ENCODE assay signal across 37 cellular contexts in the genomic region with DNA sequence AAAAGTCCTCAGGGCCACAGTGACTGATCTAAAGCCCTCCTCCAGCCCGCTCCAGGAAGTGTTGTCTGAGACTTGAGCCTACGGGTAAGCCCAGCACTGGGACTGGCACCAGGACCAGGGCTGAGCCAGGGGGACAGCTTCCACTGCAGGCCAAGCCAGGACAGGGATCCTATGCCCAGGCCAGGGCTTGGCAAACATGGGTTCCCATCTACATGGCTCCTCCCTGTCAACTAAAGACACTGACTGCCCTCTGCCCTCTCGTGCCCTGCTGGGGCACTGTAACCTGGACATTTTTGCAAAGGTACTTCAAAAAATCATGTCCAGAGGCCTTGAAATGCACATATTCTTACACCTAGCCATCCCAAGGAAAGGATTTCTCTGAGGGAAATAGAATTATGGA.
"Had no signal": no experiment of that assay in that cellular context is flagged by ENCODE, and none has a peak within 500 bp of the region (broad histone marks: within the 10 kb centered on the region; RNA-seq: fewer than 3 reads in every experiment).

No MANE protein-coding gene starts in this region.

- H3K4me1 Mint-ChIP-seq: activated CD4-positive, alpha-beta memory T cell treated with anti-CD3 and anti-CD28 coated beads, Interleukin-2, amount 10 ng/mL, durations not matched to agents 7 days and 5 days; activated CD8-positive, alpha-beta memory T cell treated with anti-CD3 and anti-CD28 coated beads, Interleukin-2, amount 10 ng/mL, durations not matched to agents 7 days and 5 days had no signal

- H3K27me3 ChIP-seq: adrenal gland, brain microvascular endothelial cell, breast epithelium had no signal

- ATAC-seq: activated CD4-positive, alpha-beta T cell treated with anti-CD3 and anti-CD28 coated beads for 36 hours; activated CD4-positive, CD25-positive, alpha-beta regulatory T cell treated with anti-CD3 and anti-CD28 coated beads, Interleukin-2, amount 50 U/mL, for 24 hours; activated CD8-positive, alpha-beta memory T cell treated with anti-CD3 and anti-CD28 coated beads, Interleukin-2, amount 10 ng/mL, durations not matched to agents 7 days and 5 days; activated CD8-positive, alpha-beta T cell treated with anti-CD3 and anti-CD28 coated beads, Interleukin-2, amount 10 ng/mL, durations not matched to agents 7 days and 5 days; activated naive CD4-positive, alpha-beta T cell treated with anti-CD3 and anti-CD28 coated beads, Interleukin-2, amount 50 U/mL, for 72 hours; activated T-helper 17 cell treated with anti-CD3 and anti-CD28 coated beads, Interleukin-2, amount 50 U/mL, for 72 hours; body of pancreas had no signal

- H3K4me3 ChIP-seq: adrenal gland, body of pancreas, breast epithelium had no signal

- H3K27me3 Mint-ChIP-seq: activated CD4-positive, alpha-beta memory T cell treated with anti-CD3 and anti-CD28 coated beads, Interleukin-2, amount 10 ng/mL, durations not matched to agents 7 days and 5 days; activated CD4-positive, alpha-beta T cell treated with anti-CD3 and anti-CD28 coated beads, Interleukin-2, amount 10 ng/mL, durations not matched to agents 7 days and 5 days; activated CD8-positive, alpha-beta memory T cell treated with anti-CD3 and anti-CD28 coated beads, Interleukin-2, amount 10 ng/mL, durations not matched to agents 7 days and 5 days; activated naive CD8-positive, alpha-beta T cell treated with anti-CD3 and anti-CD28 coated beads for 36 hours; activated T-cell treated with anti-CD3 and anti-CD28 coated beads, Interleukin-2, amount 50 U/mL, for 24 hours; activated T-helper 17 cell treated with anti-CD3 and anti-CD28 coated beads, Interleukin-2, amount 50 U/mL, for 72 hours had no signal

- H3K27ac Mint-ChIP-seq: activated CD4-positive, alpha-beta memory T cell treated with anti-CD3 and anti-CD28 coated beads, Interleukin-2, amount 10 ng/mL, durations not matched to agents 7 days and 5 days; activated CD4-positive, alpha-beta T cell treated with anti-CD3 and anti-CD28 coated beads for 36 hours; activated CD4-positive, alpha-beta T cell treated with anti-CD3 and anti-CD28 coated beads, Interleukin-2, amount 10 ng/mL, durations not matched to agents 7 days and 5 days; activated CD8-positive, alpha-beta memory T cell treated with anti-CD3 and anti-CD28 coated beads, Interleukin-2, amount 10 ng/mL, durations not matched to agents 7 days and 5 days; activated CD8-positive, alpha-beta T cell treated with anti-CD3 and anti-CD28 coated beads, Interleukin-2, amount 10 ng/mL, durations not matched to agents 7 days and 5 days; activated naive CD4-positive, alpha-beta T cell treated with anti-CD3 and anti-CD28 coated beads for 36 hours; activated naive CD8-positive, alpha-beta T cell treated with anti-CD3 and anti-CD28 coated beads for 36 hours; activated T-cell treated with anti-CD3 and anti-CD28 coated beads, Interleukin-2, amount 50 U/mL, for 24 hours; activated T-helper 1 cell treated with anti-CD3 and anti-CD28 coated beads, Interleukin-12 subunit alpha, Interleukin-12 subunit beta, Interleukin-2, Interleukin-4 antibody, amounts not matched to agents 30 ng/mL and 10 ng/mL and 1 ng/mL, durations not matched to agents 14 hours and 24 hours and 36 hours; activated T-helper 17 cell treated with anti-CD3 and anti-CD28 coated beads, Interleukin-2, amount 50 U/mL, for 72 hours; T-helper 1 cell treated with Interleukin-12 subunit alpha and Interleukin-12 subunit beta and Interleukin-4 antibody, amounts not matched to agents 30 μg/mL and 1 μg/mL, for 36 hours; T-helper 2 cell treated with Interferon-gamma antibody and Interleukin-4, amounts not matched to agents 5 μg/mL and 100 μg/mL, for 36 hours had no signal

- H3K36me3 ChIP-seq: adrenal gland, brain microvascular endothelial cell, breast epithelium had no signal

- H3K4me3 Mint-ChIP-seq: activated CD4-positive, alpha-beta memory T cell treated with anti-CD3 and anti-CD28 coated beads, Interleukin-2, amount 10 ng/mL, durations not matched to agents 7 days and 5 days; activated CD4-positive, alpha-beta T cell treated with anti-CD3 and anti-CD28 coated beads for 36 hours; activated CD4-positive, alpha-beta T cell treated with anti-CD3 and anti-CD28 coated beads, Interleukin-2, amount 10 ng/mL, durations not matched to agents 7 days and 5 days; activated CD8-positive, alpha-beta memory T cell treated with anti-CD3 and anti-CD28 coated beads, Interleukin-2, amount 10 ng/mL, durations not matched to agents 7 days and 5 days; activated CD8-positive, alpha-beta T cell treated with anti-CD3 and anti-CD28 coated beads, Interleukin-2, amount 10 ng/mL, durations not matched to agents 7 days and 5 days; activated naive CD4-positive, alpha-beta T cell treated with anti-CD3 and anti-CD28 coated beads for 36 hours; activated naive CD8-positive, alpha-beta T cell treated with anti-CD3 and anti-CD28 coated beads for 36 hours; activated T-cell treated with anti-CD3 and anti-CD28 coated beads, Interleukin-2, amount 50 U/mL, for 24 hours; activated T-helper 1 cell treated with anti-CD3 and anti-CD28 coated beads, Interleukin-12 subunit alpha, Interleukin-12 subunit beta, Interleukin-2, Interleukin-4 antibody, amounts not matched to agents 30 ng/mL and 10 ng/mL and 1 ng/mL, durations not matched to agents 14 hours and 24 hours and 36 hours; activated T-helper 17 cell treated with anti-CD3 and anti-CD28 coated beads, Interleukin-2, amount 50 U/mL, for 72 hours; T-helper 1 cell treated with Interleukin-12 subunit alpha and Interleukin-12 subunit beta and Interleukin-4 antibody, amounts not matched to agents 30 μg/mL and 1 μg/mL, for 36 hours; T-helper 2 cell treated with Interferon-gamma antibody and Interleukin-4, amounts not matched to agents 5 μg/mL and 100 μg/mL, for 36 hours had no signal

- H3K9me3 ChIP-seq: adrenal gland, body of pancreas, breast epithelium had no signal

- H3K4me1 ChIP-seq: adrenal gland, body of pancreas, breast epithelium had no signal

- H3K36me3 Mint-ChIP-seq: activated CD8-positive, alpha-beta memory T cell treated with anti-CD3 and anti-CD28 coated beads, Interleukin-2, amount 10 ng/mL, durations not matched to agents 7 days and 5 days; activated naive CD4-positive, alpha-beta T cell treated with anti-CD3 and anti-CD28 coated beads, Interleukin-2, amount 50 U/mL, for 72 hours; activated naive CD8-positive, alpha-beta T cell treated with anti-CD3 and anti-CD28 coated beads for 36 hours had no signal

- DNase-seq: activated CD4-positive, alpha-beta memory T cell treated with anti-CD3 and anti-CD28 coated beads, Interleukin-2, amount 10 ng/mL, durations not matched to agents 7 days and 5 days; activated CD4-positive, alpha-beta T cell treated with anti-CD3 and anti-CD28 coated beads for 1 hour; activated CD4-positive, alpha-beta T cell treated with anti-CD3 and anti-CD28 coated beads for 36 hours; activated CD4-positive, alpha-beta T cell treated with anti-CD3 and anti-CD28 coated beads for 48 hours; activated CD4-positive, alpha-beta T cell treated with anti-CD3 and anti-CD28 coated beads, Interleukin-2, amount 10 ng/mL, durations not matched to agents 7 days and 5 days; activated CD4-positive, alpha-beta T cell treated with anti-CD3 and anti-CD28 coated beads, Interleukin-2, amount 50 U/mL, for 48 hours; activated CD4-positive, CD25-positive, alpha-beta regulatory T cell; activated CD8-positive, alpha-beta memory T cell treated with anti-CD3 and anti-CD28 coated beads for 24 hours; activated CD8-positive, alpha-beta memory T cell treated with anti-CD3 and anti-CD28 coated beads, Interleukin-2, amount 10 ng/mL, durations not matched to agents 7 days and 5 days; activated CD8-positive, alpha-beta memory T cell treated with anti-CD3 and anti-CD28 coated beads, Interleukin-2, amount 50 U/mL, for 48 hours; activated CD8-positive, alpha-beta T cell treated with anti-CD3 and anti-CD28 coated beads, Interleukin-2, amount 10 ng/mL, durations not matched to agents 7 days and 5 days; activated effector memory CD4-positive, alpha-beta T cell treated with anti-CD3 and anti-CD28 coated beads, Interleukin-2, amount 50 U/mL, for 16 hours; activated gamma-delta T cell treated with Interleukin-2 at 50 U/mL for 16 hours; activated naive CD4-positive, alpha-beta T cell; activated naive CD4-positive, alpha-beta T cell treated with anti-CD3 and anti-CD28 coated beads for 36 hours; activated naive CD4-positive, alpha-beta T cell treated with anti-CD3 and anti-CD28 coated beads, Interleukin-2, amount 50 U/mL, for 16 hours; activated naive CD8-positive, alpha-beta T cell treated with anti-CD3 and anti-CD28 coated beads for 36 hours; activated T-cell treated with anti-CD3 and anti-CD28 coated beads, Interleukin-2, amount 50 U/mL, for 24 hours; activated T-cell treated with anti-CD3 and anti-CD28 coated beads, Interleukin-2, amount 50 U/mL, for 48 hours; adrenal gland; amniotic stem cell; body of pancreas; brain microvascular endothelial cell; central memory CD4-positive, alpha-beta T cell; T-helper 1 cell; T-helper 2 cell; T-helper 9 cell had no signal

- H3K9me3 Mint-ChIP-seq: activated CD4-positive, alpha-beta memory T cell treated with anti-CD3 and anti-CD28 coated beads, Interleukin-2, amount 10 ng/mL, durations not matched to agents 7 days and 5 days; activated CD4-positive, alpha-beta T cell treated with anti-CD3 and anti-CD28 coated beads, Interleukin-2, amount 10 ng/mL, durations not matched to agents 7 days and 5 days; activated naive CD4-positive, alpha-beta T cell treated with anti-CD3 and anti-CD28 coated beads for 36 hours; activated naive CD4-positive, alpha-beta T cell treated with anti-CD3 and anti-CD28 coated beads, Interleukin-2, amount 50 U/mL, for 72 hours; activated naive CD8-positive, alpha-beta T cell treated with anti-CD3 and anti-CD28 coated beads for 36 hours; activated T-cell treated with anti-CD3 and anti-CD28 coated beads, Interleukin-2, amount 50 U/mL, for 24 hours; activated T-helper 1 cell treated with anti-CD3 and anti-CD28 coated beads, Interleukin-12 subunit alpha, Interleukin-12 subunit beta, Interleukin-2, Interleukin-4 antibody, amounts not matched to agents 30 ng/mL and 10 ng/mL and 1 ng/mL, durations not matched to agents 14 hours and 24 hours and 36 hours; activated T-helper 17 cell treated with anti-CD3 and anti-CD28 coated beads, Interleukin-2, amount 50 U/mL, for 72 hours; T-helper 1 cell treated with Interleukin-12 subunit alpha and Interleukin-12 subunit beta and Interleukin-4 antibody, amounts not matched to agents 30 μg/mL and 1 μg/mL, for 36 hours; T-helper 2 cell treated with Interferon-gamma antibody and Interleukin-4, amounts not matched to agents 5 μg/mL and 100 μg/mL, for 36 hours had no signal

- FAIRE-seq: astrocyte, TTC549 had no signal

- H3K27ac ChIP-seq: adrenal gland, body of pancreas, brain microvascular endothelial cell, breast epithelium, VCaP had no signal
